Comparison of ENCODE assay signal across 1 cellular context in the genomic region with DNA sequence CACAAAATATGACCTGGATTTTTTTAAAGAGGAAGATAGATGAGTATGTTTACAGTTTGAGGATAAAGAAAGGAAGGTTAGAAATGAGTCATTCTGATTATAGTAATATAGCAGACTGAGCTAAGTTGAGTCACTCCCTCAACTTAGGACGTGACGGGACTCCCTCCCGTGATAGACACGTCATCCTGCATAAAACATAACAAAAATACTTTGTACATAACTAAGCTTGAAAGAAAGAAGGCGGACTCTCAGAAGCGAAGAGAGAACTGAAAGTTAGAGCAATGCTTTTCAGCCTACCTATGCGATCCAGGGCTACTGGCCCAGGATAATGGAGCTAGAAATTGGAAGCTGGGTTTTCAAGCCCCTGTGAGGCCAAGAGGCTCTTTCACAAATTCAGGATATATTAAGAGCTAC.
TF ChIP-seq lines count a peak whose summit lies in the region.

No MANE protein-coding gene starts in this region.

TF ChIP-seq in IMR-90, 13 proteins besides CTCF, POLR2A, EP300 and RAD21 (continued from another document):
- TF ChIP-seq, protein P1, sequence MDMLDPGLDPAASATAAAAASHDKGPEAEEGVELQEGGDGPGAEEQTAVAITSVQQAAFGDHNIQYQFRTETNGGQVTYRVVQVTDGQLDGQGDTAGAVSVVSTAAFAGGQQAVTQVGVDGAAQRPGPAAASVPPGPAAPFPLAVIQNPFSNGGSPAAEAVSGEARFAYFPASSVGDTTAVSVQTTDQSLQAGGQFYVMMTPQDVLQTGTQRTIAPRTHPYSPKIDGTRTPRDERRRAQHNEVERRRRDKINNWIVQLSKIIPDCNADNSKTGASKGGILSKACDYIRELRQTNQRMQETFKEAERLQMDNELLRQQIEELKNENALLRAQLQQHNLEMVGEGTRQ (IDR thresholded peaks at IDR 0.05; ENCODE audit: low read depth, low read length): peak; percentile 45; the same call in 1 of the 2 replicates
- TF ChIP-seq BHLHE40 (IDR thresholded peaks at IDR 0.05; ENCODE audit: low read depth, low read length): peak; percentile 97
